8 cellular contexts compared by ENCODE assay signal in the genomic region with DNA sequence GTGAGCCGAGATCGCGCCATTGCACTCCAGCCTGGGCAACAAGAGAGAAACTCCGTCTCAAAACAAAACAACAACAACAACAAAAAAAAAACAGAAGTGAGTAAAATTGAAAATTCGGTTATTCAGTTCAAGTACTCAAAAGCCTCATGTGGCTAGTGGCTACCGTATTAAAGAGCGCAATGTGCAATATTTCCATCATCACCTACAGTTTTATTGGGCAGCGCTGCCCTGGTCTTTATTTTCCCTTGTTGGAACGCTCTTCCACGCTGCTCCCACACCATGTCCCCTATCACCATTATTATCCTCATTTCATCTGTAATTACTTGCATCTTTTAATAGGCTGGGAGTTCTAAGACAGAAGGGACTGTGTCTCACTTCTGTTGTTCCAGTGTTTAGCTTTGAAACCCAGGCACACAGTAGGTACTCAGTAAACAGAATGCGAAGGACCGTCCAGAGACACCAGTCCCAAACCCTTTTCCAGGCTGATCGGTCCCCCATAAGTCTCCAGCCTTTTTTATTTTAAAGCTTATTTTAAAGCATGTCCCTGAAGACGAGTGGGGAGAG. TPM values are rescaled to one million over a fixed set of nuclear protein-coding genes. Genes with fewer than 3 reads are reported as not detected.
DNase-seq lines count a peak whose midpoint lies in the region; ATAC-seq and TF ChIP-seq lines count a peak whose summit lies in the region.

No MANE protein-coding gene starts in this region.

- peak overlapping the region; percentile 95 for H3K4me3 ChIP-seq in PC-3 (ENCODE audit: low read length)
- H3K4me3 ChIP-seq in fibroblast of the aortic adventitia (ENCODE audit: low read depth, low read length), result peak overlapping the region; percentile 94

- no peaks in the 10 kb centered on the region for H3K27me3 ChIP-seq in PC-3 (ENCODE audit: low read length)

- H3K9me3 ChIP-seq in PC-3 (ENCODE audit: low read length), result no peaks in the 10 kb centered on the region

- H3K79me2 ChIP-seq in PC-3 (ENCODE audit: low read length), result peaks cover 45% of the 10 kb centered on the region

- peaks cover 29% of the 10 kb centered on the region for H3K4me1 ChIP-seq in PC-3 (ENCODE audit: insufficient read depth, low read length)

- POLR2A ChIA-PET in PC-3 (lab: Charles Lee; ENCODE audit: unreplicated experiment), result interaction anchor here (0.6 kb wide), 1 partner anchor 17 kb away, joined by 3 read pairs; no protein-coding TSS in a partner anchor

- no peaks in the 10 kb centered on the region for H3K36me3 ChIP-seq in PC-3 (ENCODE audit: low read depth, low read length)

- intact Hi-C loops in PC-3 (cut with micrococcal nuclease), result loop anchor here (5.0 kb wide), 1 partner anchor 47 kb away; no protein-coding TSS in a partner anchor
- intact Hi-C loops in sciatic nerve (cut with DNase I), result no loop called here

- DNase-seq in PC-3 (no peak), fibroblast of the aortic adventitia (ENCODE audit: low read depth) (peak; percentile 9), sciatic nerve (ENCODE audit: low spot score) (no peak), RPMI8226 (no peak), CD1c-positive myeloid dendritic cell (ENCODE audit: extremely low spot score) (no peak)

- ATAC-seq in GM18870 (IDR thresholded peaks at IDR 0.05; ENCODE audit: unreplicated experiment), result peak; percentile 17
- peak; percentile 2; the same call in 1 of the 2 replicates for ATAC-seq in PC-3
- peak; percentile 12 for ATAC-seq in sciatic nerve
- no peak for ATAC-seq in GM21390 (IDR thresholded peaks at IDR 0.05; ENCODE audit: unreplicated experiment)
- no peak for ATAC-seq in GM18511 (IDR thresholded peaks at IDR 0.05; ENCODE audit: unreplicated experiment)

- TF ChIP-seq CTCF in PC-3 (conservative IDR thresholded peaks at IDR 0.05; ENCODE audit: low read depth, low read length) (no peak), fibroblast of the aortic adventitia (IDR thresholded peaks at IDR 0.05; ENCODE audit: insufficient read depth, low read length) (no peak)

- H3K9me2 ChIP-seq in PC-3 (replicated peaks; ENCODE audit: low read length), result no peaks in the 10 kb centered on the region

- no peak overlapping the region for H3K27ac ChIP-seq in PC-3 (ENCODE audit: low read length)

- H3K9ac ChIP-seq in PC-3 (ENCODE audit: low read length), result peak overlapping the region; percentile 95

- H4K20me1 ChIP-seq in PC-3 (ENCODE audit: low read length), result peaks cover 27% of the 10 kb centered on the region

- H3K4me2 ChIP-seq in PC-3 (ENCODE audit: low read length), result peak overlapping the region; percentile 97

- CTCF ChIA-PET in PC-3 (lab: Charles Lee), result no interaction called here

- H2AFZ ChIP-seq in PC-3 (ENCODE audit: low read length), result peak overlapping the region; percentile 88

- BruUV-seq in PC-3 (replicated peaks; lab: Mats Ljungman, UMichigan), result no TSS peak

- no peaks in the 10 kb centered on the region for H3F3A ChIP-seq in PC-3 (ENCODE audit: low read length, unreplicated experiment)

RNA-seq across cellular contexts. Expression of gene HACD3, which starts 0.4 kb away (rescaled TPM):
- total RNA-seq in PC-3 (2014; rRNA removed) (53.0 and 64.9 TPM in 2 replicates), fibroblast of the aortic adventitia (ENCODE audit: low replicate concordance) (30.7 and 89.3 TPM in 2 replicates), sciatic nerve (45.4 TPM)

RNA-seq across cellular contexts. Expression of gene DPP8, which starts 12.3 kb away (rescaled TPM):
- 20.0 and 20.6 TPM in 2 replicates for total RNA-seq in PC-3 (2014; rRNA removed)
- total RNA-seq in fibroblast of the aortic adventitia (ENCODE audit: low replicate concordance), result 45.2 and 46.5 TPM in 2 replicates
- 39.4 TPM for total RNA-seq in sciatic nerve

Comparison
In these comparisons a context has a peak if more than half of its experiments do, and no peak if none do; other contexts are left out.
1. ATAC-seq: peak in GM18870 (single experiment), PC-3 (single experiment) and sciatic nerve (single experiment); none in GM21390 (single experiment) and GM18511 (single experiment).